Comparison of ENCODE assay signal across 8 cellular contexts in the genomic region with DNA sequence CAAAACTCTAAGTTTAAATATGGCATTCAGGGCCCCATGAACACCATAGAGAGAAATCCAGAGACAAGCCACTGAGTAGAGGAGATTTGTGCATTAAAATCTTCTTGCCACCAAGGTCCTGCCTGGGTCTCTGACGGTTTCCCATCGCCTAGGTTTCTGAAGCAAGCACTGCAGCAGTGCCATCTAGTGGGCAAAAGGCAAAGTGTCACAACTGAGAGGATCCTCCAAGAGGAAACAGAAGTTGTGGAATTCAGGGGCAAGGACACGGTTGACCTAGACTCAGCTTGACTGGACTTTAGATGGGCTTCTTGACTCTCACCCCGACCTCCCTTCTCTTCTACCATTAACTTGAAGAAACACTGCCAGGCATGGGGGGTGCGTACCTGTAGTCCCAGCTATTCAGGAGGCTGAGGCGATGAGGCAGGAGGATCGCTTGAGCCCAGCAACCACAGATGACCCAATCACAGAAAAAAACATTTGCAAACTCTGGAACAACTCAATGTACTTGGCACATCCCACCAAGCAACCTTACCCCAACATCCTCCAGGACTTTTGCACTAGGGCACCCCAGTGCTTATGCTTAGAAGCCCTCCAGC.
DNase-seq lines count a peak whose midpoint lies in the region; ATAC-seq and TF ChIP-seq lines count a peak whose summit lies in the region.

No MANE protein-coding gene starts in this region.

- TF ChIP-seq CTCF in body of pancreas (IDR thresholded peaks at IDR 0.05): peak; percentile 81 to 90 (median 84)
- peak; percentile 93 for TF ChIP-seq CTCF in smooth muscle cell (IDR thresholded peaks at IDR 0.05; ENCODE audit: borderline replicate concordance, insufficient read depth, poor library complexity, severe bottlenecking)

- no peak overlapping the region for H3K27ac Mint-ChIP-seq in immature natural killer cell

- H3K36me3 Mint-ChIP-seq in activated T-cell treated with anti-CD3 and anti-CD28 coated beads, Interleukin-2, amount 50 U/mL, for 4 hours (ENCODE audit: insufficient read depth): no peaks in the 10 kb centered on the region
- no peaks in the 10 kb centered on the region for H3K36me3 Mint-ChIP-seq in immature natural killer cell

- ATAC-seq in activated T-cell treated with anti-CD3 and anti-CD28 coated beads, Interleukin-2, amount 50 U/mL, for 4 hours: no peak
- ATAC-seq in body of pancreas: peak; percentile 50
- ATAC-seq in HG03135 (IDR thresholded peaks at IDR 0.05; ENCODE audit: unreplicated experiment): no peak

- no peak overlapping the region for H2AFZ ChIP-seq in smooth muscle cell (ENCODE audit: low read depth)

- no peaks in the 10 kb centered on the region for H3F3A ChIP-seq in smooth muscle cell (ENCODE audit: low read depth)

- H3K4me1 ChIP-seq in body of pancreas (peaks cover 5% of the 10 kb centered on the region), smooth muscle cell (ENCODE audit: low read depth) (peaks cover 5% of the 10 kb centered on the region)

- no peak for TF ChIP-seq POLR2A in body of pancreas (IDR thresholded peaks at IDR 0.05)

- intact Hi-C loops in body of pancreas (cut with DNase I): no loop called here

- H3K9me3 ChIP-seq in body of pancreas (no peaks in the 10 kb centered on the region), smooth muscle cell (replicated peaks; ENCODE audit: low read depth) (no peaks in the 10 kb centered on the region)

- 32 to 44% methylated on average over 6 to 7 of the region's 7 CpGs for WGBS in body of pancreas, 2 donors
- WGBS in smooth muscle cell (ENCODE audit: low lambda C conversion rate): 39% methylated on average over 7 of the region's 7 CpGs

- H3K36me3 ChIP-seq in body of pancreas (replicated peaks in 1 of 2; ENCODE audit: insufficient read depth in 1 of 2, low read depth in 2 of 2) (no peaks in the 10 kb centered on the region), smooth muscle cell (ENCODE audit: low read depth) (no peaks in the 10 kb centered on the region)

- H3K27me3 Mint-ChIP-seq in activated T-cell treated with anti-CD3 and anti-CD28 coated beads, Interleukin-2, amount 50 U/mL, for 4 hours (ENCODE audit: low read depth): peaks cover 9% of the 10 kb centered on the region
- peaks cover 0 to 1% (median 1%) of the 10 kb centered on the region in 3 donors for H3K27me3 Mint-ChIP-seq in immature natural killer cell (ENCODE audit: low read depth in 3 of 3)

- H3K27me3 ChIP-seq in body of pancreas: no peaks in the 10 kb centered on the region
- H3K27me3 ChIP-seq in smooth muscle cell (ENCODE audit: low read depth): no peaks in the 10 kb centered on the region

- DNase-seq in activated T-cell treated with anti-CD3 and anti-CD28 coated beads for 1 hour (ENCODE audit: low read depth): peak; percentile 5
- no peak for DNase-seq in activated T-cell treated with anti-CD3 and anti-CD28 coated beads, Interleukin-2, amount 50 U/mL, for 4 hours
- peak; percentile 59 for DNase-seq in LHCN-M2 (ENCODE audit: low read depth)
- peak; percentile 83 for DNase-seq in SK-MEL-5 (ENCODE audit: low read depth, low spot score)
- peak; percentile 72 to 84 (median 76) for DNase-seq in body of pancreas
- peak in 2 of 3 donors; percentile 6 to 14 for DNase-seq in immature natural killer cell
- DNase-seq in smooth muscle cell (lab: John Stamatoyannopoulos, UW; ENCODE audit: unreplicated experiment): peak; percentile 18

- H3K9ac ChIP-seq in smooth muscle cell (ENCODE audit: low read depth): no peak overlapping the region

- H3K4me3 Mint-ChIP-seq in activated T-cell treated with anti-CD3 and anti-CD28 coated beads, Interleukin-2, amount 50 U/mL, for 4 hours: no peak overlapping the region
- no peak overlapping the region for H3K4me3 Mint-ChIP-seq in immature natural killer cell

- H3K27ac ChIP-seq in body of pancreas: no peak overlapping the region
- H3K27ac ChIP-seq in smooth muscle cell (ENCODE audit: low read depth): no peak overlapping the region

- no peaks in the 10 kb centered on the region for H3K4me1 Mint-ChIP-seq in activated T-cell treated with anti-CD3 and anti-CD28 coated beads, Interleukin-2, amount 50 U/mL, for 4 hours (ENCODE audit: low read depth)
- peaks cover 0 to 6% of the 10 kb centered on the region in 2 donors for H3K4me1 Mint-ChIP-seq in immature natural killer cell

- H3K4me2 ChIP-seq in smooth muscle cell: no peak overlapping the region

- in situ Hi-C loops in SK-MEL-5 (cut with HindIII; ENCODE audit: low pct_unique_long_range_greater_than_20kb, low sequenced_read_pairs): no loop called here

- H4K20me1 ChIP-seq in smooth muscle cell (ENCODE audit: low read depth): no peaks in the 10 kb centered on the region

- H3K79me2 ChIP-seq in smooth muscle cell (ENCODE audit: low read depth): no peaks in the 10 kb centered on the region

- H3K4me3 ChIP-seq in body of pancreas (no peak overlapping the region), smooth muscle cell (no peak overlapping the region)

- peaks cover 2% of the 10 kb centered on the region for H3K9me3 Mint-ChIP-seq in activated T-cell treated with anti-CD3 and anti-CD28 coated beads, Interleukin-2, amount 50 U/mL, for 4 hours
- no peaks in the 10 kb centered on the region for H3K9me3 Mint-ChIP-seq in immature natural killer cell
